11 cellular contexts compared by ENCODE assay signal in genomic region chr11:32792111-32792947, GRCh38. TPM values are rescaled to one million over a fixed set of nuclear protein-coding genes. Genes with fewer than 3 reads are reported as not detected.
A peak's percentile ranks its signal among the peaks of the same experiment; 100 is the strongest.
DNase-seq lines count a peak whose midpoint lies in the region; ATAC-seq and TF ChIP-seq lines count a peak whose summit lies in the region.
"Had no signal": no experiment of that assay in that cellular context is flagged by ENCODE, and none has a peak within 500 bp of the region (broad histone marks: within the 10 kb centered on the region; RNA-seq: fewer than 3 reads in every experiment).

No MANE protein-coding gene starts in this region.

- no peak overlapping the region for H3K4me3 Mint-ChIP-seq in activated T-helper 17 cell treated with anti-CD3 and anti-CD28 coated beads, Interleukin-2, amount 50 U/mL, for 72 hours
- H3K4me3 Mint-ChIP-seq: activated CD4-positive, alpha-beta T cell treated with anti-CD3 and anti-CD28 coated beads, Interleukin-2, amount 10 ng/mL, durations not matched to agents 7 days and 5 days had no signal

- no peaks in the 10 kb centered on the region for H3K9me3 ChIP-seq in muscle layer of colon (ENCODE audit: low read length)
- H3K9me3 ChIP-seq: stomach had no signal

- H3K27ac Mint-ChIP-seq in activated T-helper 17 cell treated with anti-CD3 and anti-CD28 coated beads, Interleukin-2, amount 50 U/mL, for 72 hours = no peak overlapping the region
- H3K27ac Mint-ChIP-seq: activated CD4-positive, alpha-beta T cell treated with anti-CD3 and anti-CD28 coated beads, Interleukin-2, amount 10 ng/mL, durations not matched to agents 7 days and 5 days had no signal

- no peak for DNase-seq in stimulated activated CD4-positive, alpha-beta T cell treated with anti-CD3 and anti-CD28 coated beads, Interleukin-1b, Interleukin-23, amount 100 ng/mL, for 48 hours
- DNase-seq in GM20000 (ENCODE audit: low spot score) (no peak), omental fat pad (ENCODE audit: low spot score) (no peak)

- no peak overlapping the region for H3K27ac ChIP-seq in muscle layer of colon (ENCODE audit: low read depth, low read length)
- H3K27ac ChIP-seq: skin epidermis, stomach had no signal

- H3K9me3 Mint-ChIP-seq in activated T-helper 17 cell treated with anti-CD3 and anti-CD28 coated beads, Interleukin-2, amount 50 U/mL, for 72 hours = no peaks in the 10 kb centered on the region
- H3K9me3 Mint-ChIP-seq: activated CD4-positive, alpha-beta T cell treated with anti-CD3 and anti-CD28 coated beads, Interleukin-2, amount 10 ng/mL, durations not matched to agents 7 days and 5 days had no signal

- peak overlapping the region; percentile 7 to 29 for H3K4me3 ChIP-seq in muscle layer of colon (ENCODE audit: low read depth in 1 of 2, low read length in 2 of 2)

- peaks cover 4% of the 10 kb centered on the region for H3K4me1 ChIP-seq in muscle layer of colon (ENCODE audit: insufficient read depth, low read length)

- H3K27me3 Mint-ChIP-seq in activated T-helper 17 cell treated with anti-CD3 and anti-CD28 coated beads, Interleukin-2, amount 50 U/mL, for 72 hours = peaks cover 18% of the 10 kb centered on the region

- no peaks in the 10 kb centered on the region for H3K36me3 Mint-ChIP-seq in activated T-helper 17 cell treated with anti-CD3 and anti-CD28 coated beads, Interleukin-2, amount 50 U/mL, for 72 hours (ENCODE audit: low read depth)

- ATAC-seq in GM18511 (IDR thresholded peaks at IDR 0.05; ENCODE audit: unreplicated experiment) = peak; percentile 22
- peak; percentile 15 for ATAC-seq in HG02852 (IDR thresholded peaks at IDR 0.05; ENCODE audit: unreplicated experiment)
- ATAC-seq in activated T-helper 17 cell treated with anti-CD3 and anti-CD28 coated beads, Interleukin-2, amount 50 U/mL, for 72 hours (replicated peaks) = peak; percentile 16
- ATAC-seq in GM21619 (IDR thresholded peaks at IDR 0.05; ENCODE audit: unreplicated experiment) = no peak
- no peak for ATAC-seq in omental fat pad (ENCODE audit: low FRiP score)

- H3K27me3 ChIP-seq in muscle layer of colon (ENCODE audit: control insufficient read depth in 1 of 2, insufficient read depth in 2 of 2, low read length in 2 of 2) = no peaks in the 10 kb centered on the region

- TF ChIP-seq CTCF in GM20000 (IDR thresholded peaks at IDR 0.05; ENCODE audit: extremely low read depth, missing control alignments) (no peak), omental fat pad (IDR thresholded peaks at IDR 0.05) (no peak)

- H3K36me3 ChIP-seq in muscle layer of colon (ENCODE audit: insufficient read depth, low read length) = no peaks in the 10 kb centered on the region
- H3K36me3 ChIP-seq: stomach had no signal

- no peak overlapping the region for H3K9ac ChIP-seq in muscle layer of colon (ENCODE audit: low read length)

- no peaks in the 10 kb centered on the region for H3K4me1 Mint-ChIP-seq in activated T-helper 17 cell treated with anti-CD3 and anti-CD28 coated beads, Interleukin-2, amount 50 U/mL, for 72 hours

RNA-seq across cellular contexts. Expression of gene CCDC73, which starts 2.1 kb away (rescaled TPM):
- under 1 TPM in 1 of 2 donors, not detected in 1; 0.09 TPM for total RNA-seq in activated T-helper 17 cell treated with anti-CD3 and anti-CD28 coated beads, Interleukin-2, amount 50 U/mL, for 72 hours
- total RNA-seq in omental fat pad = not detected
- total RNA-seq: activated CD4-positive, alpha-beta T cell treated with anti-CD3 and anti-CD28 coated beads, Interleukin-2, amount 10 ng/mL, durations not matched to agents 7 days and 5 days had no signal

RNA-seq across cellular contexts. Expression of gene PRRG4, which starts 37.4 kb away (rescaled TPM):
- total RNA-seq in activated T-helper 17 cell treated with anti-CD3 and anti-CD28 coated beads, Interleukin-2, amount 50 U/mL, for 72 hours = under 1 TPM; 0.42 to 0.52 TPM
- total RNA-seq in omental fat pad = 1 to 10 TPM; 1.4 to 3.5 (median 2.0) TPM

Comparison
In these comparisons a context has a peak if more than half of its experiments do, and no peak if none do; other contexts are left out.
1. ATAC-seq: peak in GM18511 (single experiment), HG02852 (single experiment) and activated T-helper 17 cell treated with anti-CD3 and anti-CD28 coated beads, Interleukin-2, amount 50 U/mL, for 72 hours (single experiment); none in GM21619 (single experiment) and omental fat pad (single experiment).